Comparison of ENCODE assay signal across 1 cellular context in the genomic region with DNA sequence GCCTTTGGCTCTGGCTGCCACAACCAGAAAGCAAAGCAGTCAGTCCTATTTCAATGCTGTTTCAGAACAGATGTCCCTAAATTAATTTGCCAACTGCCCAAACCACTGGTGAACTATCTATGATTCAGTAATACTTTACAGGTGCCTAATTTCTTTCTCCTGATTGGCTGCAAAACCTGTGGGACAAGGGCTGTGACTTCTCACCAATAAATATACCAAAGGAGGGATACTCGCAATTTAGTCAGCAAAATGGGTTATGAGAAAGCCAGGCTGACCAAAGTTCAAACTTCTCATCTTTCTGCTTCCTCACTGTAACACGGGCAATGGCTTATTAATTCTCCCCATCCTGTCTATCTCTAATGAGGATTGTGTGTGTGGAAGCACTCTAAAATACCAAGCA.
TF ChIP-seq lines count a peak whose summit lies in the region.

No MANE protein-coding gene starts in this region.

TF ChIP-seq in HepG2, 621 proteins besides CTCF, POLR2A, EP300 and RAD21:
- TF ChIP-seq ZNF547 (CRISPR knock-in tag; IDR thresholded peaks at IDR 0.05) (0 out of 2 replicates have a peak, but pooled peaks have one; percentile 31), SRSF1 (optimal IDR thresholded peaks at IDR 0.05; ENCODE audit: low read depth, low read length) (no peak), HNF4A (CRISPR knock-in tag; IDR thresholded peaks at IDR 0.05) (0 out of 2 replicates have a peak, but pooled peaks have one; percentile 18)
